ENCODE assay signal across 10 cellular contexts in genomic region chr7:32070406-32071360, GRCh38. TPM values are rescaled to one million over a fixed set of nuclear protein-coding genes. Genes with fewer than 3 reads are reported as not detected.
A peak's percentile ranks its signal among the peaks of the same experiment; 100 is the strongest.
DNase-seq lines count a peak whose midpoint lies in the region; ATAC-seq, FAIRE-seq and TF ChIP-seq lines count a peak whose summit lies in the region.
"Had no signal": no experiment of that assay in that cellular context is flagged by ENCODE, and none has a peak within 500 bp of the region (broad histone marks: within the 10 kb centered on the region; RNA-seq: fewer than 3 reads in every experiment).

TSS of gene PDE1C (minus strand) at chr7:32070407.

- intact Hi-C loops in colonic mucosa (cut with DNase I) = no loop called here

- DNase-seq in HTR-8/SVneo (ENCODE audit: insufficient read length, low spot score) (no peak), colonic mucosa (no peak), left kidney (ENCODE audit: low read depth, low spot score) (peak; percentile 76), superior temporal gyrus (ENCODE audit: extremely low spot score) (peak; percentile 73), activated gamma-delta T cell (lab: John Stamatoyannopoulos, UW) (no peak), DMS114 treated with DMSO at 0.1 percent for 48 hours (lab: John Stamatoyannopoulos, UW; ENCODE audit: unreplicated experiment) (no peak), H4 (ENCODE audit: low spot score) (no peak)
- DNase-seq: NCI-H526 had no signal

- peak; percentile 28 for FAIRE-seq in HTR-8/SVneo (lab: Jason Lieb, UNC)
- FAIRE-seq: GM19239 had no signal

- peak within 1 kb of the TSS in 1 of 2 donors; percentile 30 for H3K9ac ChIP-seq in colonic mucosa (ENCODE audit: low read depth in 2 of 2, low read length in 2 of 2)

- peaks cover 20% of the 10 kb centered on the region for H3K27me3 ChIP-seq in colonic mucosa

- no peaks in the 10 kb centered on the region for H3K9me3 ChIP-seq in colonic mucosa

- TF ChIP-seq CTCF in colonic mucosa (IDR thresholded peaks at IDR 0.05) = no peak

- no peak within 1 kb of the TSS for H3K27ac ChIP-seq in colonic mucosa

- H3K4me1 ChIP-seq in colonic mucosa = no peaks in the 10 kb centered on the region

- H3K4me3 ChIP-seq in colonic mucosa = peak within 1 kb of the TSS; percentile 30

- H3K36me3 ChIP-seq in colonic mucosa = no peaks in the 10 kb centered on the region

- ATAC-seq in GM18519 (IDR thresholded peaks at IDR 0.05; ENCODE audit: low FRiP score, unreplicated experiment) = no peak

RNA-seq across cellular contexts. Expression of gene PDE1C, which starts in this region (rescaled TPM):
- total RNA-seq in colonic mucosa = 1 to 10 TPM; 1.2 to 2.7 TPM
- 1.9 and 2.4 TPM in 2 replicates for total RNA-seq in H4 (2014; rRNA removed; shearing (Covaris generic))

Comparison
In these comparisons a context has a peak if more than half of its experiments do, and no peak if none do; other contexts are left out.
1. DNase-seq: peak in left kidney (single experiment) and superior temporal gyrus (single experiment); none in HTR-8/SVneo (single experiment), colonic mucosa (single experiment), activated gamma-delta T cell (single experiment), DMS114 treated with DMSO at 0.1 percent for 48 hours (single experiment) and H4 (single experiment).